In genomic region chr22:42376721-42377177, GRCh38 we compare ENCODE assay signal across 9 cellular contexts. TPM values are rescaled to one million over a fixed set of nuclear protein-coding genes. Genes with fewer than 3 reads are reported as not detected.
DNase-seq lines count a peak whose midpoint lies in the region; TF ChIP-seq lines count a peak whose summit lies in the region.
"Had no signal": no experiment of that assay in that cellular context is flagged by ENCODE, and none has a peak within 500 bp of the region (broad histone marks: within the 10 kb centered on the region; RNA-seq: fewer than 3 reads in every experiment).

No MANE protein-coding gene starts in this region.

- POLR2A ChIA-PET in activated CD4-positive, alpha-beta memory T cell treated with anti-CD3 and anti-CD28 coated beads, Interleukin-2, amount 10 ng/mL, durations not matched to agents 7 days and 5 days (lab: Charles Lee) = no interaction called here

- peaks cover 6% of the 10 kb centered on the region for H3K9me3 ChIP-seq in endodermal cell (ENCODE audit: control insufficient read depth, low read length)

- CTCF ChIA-PET in activated CD4-positive, alpha-beta memory T cell treated with anti-CD3 and anti-CD28 coated beads, Interleukin-2, amount 10 ng/mL, durations not matched to agents 7 days and 5 days (lab: Charles Lee) = no interaction called here

- no peak overlapping the region for H3K27ac Mint-ChIP-seq in endodermal cell
- no peak overlapping the region for H3K27ac Mint-ChIP-seq in activated CD4-positive, alpha-beta memory T cell treated with anti-CD3 and anti-CD28 coated beads, Interleukin-2, amount 10 ng/mL, durations not matched to agents 7 days and 5 days

- TF ChIP-seq CTCF in endodermal cell (conservative IDR thresholded peaks at IDR 0.05) = no peak

- H3K4me1 Mint-ChIP-seq in endodermal cell = peaks cover 34% of the 10 kb centered on the region
- H3K4me1 Mint-ChIP-seq in activated CD4-positive, alpha-beta memory T cell treated with anti-CD3 and anti-CD28 coated beads, Interleukin-2, amount 10 ng/mL, durations not matched to agents 7 days and 5 days = peaks cover 3% of the 10 kb centered on the region

- peaks cover 18% of the 10 kb centered on the region for H3K4me1 ChIP-seq in endodermal cell (ENCODE audit: control insufficient read depth, insufficient read depth, low read length)

- in situ Hi-C loops in Caki2 (cut with HindIII; ENCODE audit: low pct_unique_long_range_greater_than_20kb, low sequenced_read_pairs) = no loop called here

- peaks cover 13% of the 10 kb centered on the region for H3K9me3 Mint-ChIP-seq in endodermal cell
- no peaks in the 10 kb centered on the region for H3K9me3 Mint-ChIP-seq in activated CD4-positive, alpha-beta memory T cell treated with anti-CD3 and anti-CD28 coated beads, Interleukin-2, amount 10 ng/mL, durations not matched to agents 7 days and 5 days

- H3K27ac ChIP-seq in endodermal cell (ENCODE audit: low read depth, low read length) = peak overlapping the region; percentile 76

- peaks cover 5% of the 10 kb centered on the region for H3K27me3 Mint-ChIP-seq in endodermal cell (ENCODE audit: insufficient read depth)
- peaks cover 4% of the 10 kb centered on the region for H3K27me3 Mint-ChIP-seq in activated CD4-positive, alpha-beta memory T cell treated with anti-CD3 and anti-CD28 coated beads, Interleukin-2, amount 10 ng/mL, durations not matched to agents 7 days and 5 days

- H3K4me3 ChIP-seq in endodermal cell (ENCODE audit: low read length) = no peak overlapping the region

- H3K4me3 Mint-ChIP-seq in endodermal cell = no peak overlapping the region
- H3K4me3 Mint-ChIP-seq in activated CD4-positive, alpha-beta memory T cell treated with anti-CD3 and anti-CD28 coated beads, Interleukin-2, amount 10 ng/mL, durations not matched to agents 7 days and 5 days = no peak overlapping the region

- WGBS in endodermal cell (ENCODE audit: insufficient coverage in 1 of 2, insufficient read length in 1 of 2), 2 experiments = 60% methylated on average over 10 of the region's 10 CpGs; no CpG with 5 or more reads in 1 of the 2 experiments

- no peaks in the 10 kb centered on the region for H3K27me3 ChIP-seq in endodermal cell (ENCODE audit: control insufficient read depth, insufficient read depth, low read length, poor library complexity, severe bottlenecking)

- H3K36me3 ChIP-seq in endodermal cell (ENCODE audit: control insufficient read depth, insufficient read depth, low read length) = no peaks in the 10 kb centered on the region

- DNase-seq in Caki2 (ENCODE audit: low read depth) (peak; percentile 69), NCI-H2196 (lab: John Stamatoyannopoulos, UW; ENCODE audit: unreplicated experiment) (peak; percentile 62), endodermal cell (peak; percentile 88), mucosa of gallbladder (ENCODE audit: low spot score) (peak; percentile 62), RKO (ENCODE audit: low spot score) (no peak)
- no peak for DNase-seq in activated CD4-positive, alpha-beta memory T cell treated with anti-CD3 and anti-CD28 coated beads, Interleukin-2, amount 10 ng/mL, durations not matched to agents 7 days and 5 days
- no peak for DNase-seq in activated T-cell treated with anti-CD3 and anti-CD28 coated beads, Interleukin-2, amount 50 U/mL, for 48 hours
- DNase-seq in activated CD4-positive, alpha-beta T cell treated with anti-CD3 and anti-CD28 coated beads for 48 hours = no peak
- DNase-seq: DND-41 had no signal

- no peaks in the 10 kb centered on the region for H3K36me3 Mint-ChIP-seq in endodermal cell (ENCODE audit: low read depth)
- no peaks in the 10 kb centered on the region for H3K36me3 Mint-ChIP-seq in activated CD4-positive, alpha-beta memory T cell treated with anti-CD3 and anti-CD28 coated beads, Interleukin-2, amount 10 ng/mL, durations not matched to agents 7 days and 5 days (ENCODE audit: low read depth)

- no peak overlapping the region for H3K9ac ChIP-seq in endodermal cell (ENCODE audit: extremely low read depth, low read length, poor library complexity, severe bottlenecking)

RNA-seq across cellular contexts. Expression of gene NFAM1, which starts 55.5 kb away (rescaled TPM):
- 0.03 and 0.17 TPM in 2 replicates for total RNA-seq in Caki2 (2014; rRNA removed; shearing (Covaris generic); ENCODE audit: low replicate concordance)
- total RNA-seq in endodermal cell (1 to 10 TPM in 1 of 2 donors, under 1 TPM in 1; 0.92 to 1.1 TPM), mucosa of gallbladder (3.9 TPM)
- 0.32 TPM for polyA plus RNA-seq in endodermal cell (2013, experiment 1 of 2)
- polyA plus RNA-seq in endodermal cell (2013, experiment 2 of 2) = 0.25 TPM
- total RNA-seq in activated CD4-positive, alpha-beta memory T cell treated with anti-CD3 and anti-CD28 coated beads, Interleukin-2, amount 10 ng/mL, durations not matched to agents 7 days and 5 days = under 1 TPM; 0.05 to 0.63 TPM

Comparison
In these comparisons a context has a peak if more than half of its experiments do, and no peak if none do; other contexts are left out.
1. DNase-seq: peak in Caki2 (single experiment), NCI-H2196 (single experiment), endodermal cell (single experiment) and mucosa of gallbladder (single experiment); none in activated CD4-positive, alpha-beta memory T cell treated with anti-CD3 and anti-CD28 coated beads, Interleukin-2, amount 10 ng/mL, durations not matched to agents 7 days and 5 days (single experiment), activated T-cell treated with anti-CD3 and anti-CD28 coated beads, Interleukin-2, amount 50 U/mL, for 48 hours (0 of 2), activated CD4-positive, alpha-beta T cell treated with anti-CD3 and anti-CD28 coated beads for 48 hours (single experiment) and RKO (single experiment).